In genomic region chr1:179025975-179026812, GRCh38 we compare ENCODE assay signal across 1 cellular context.
TF ChIP-seq lines count a peak whose summit lies in the region.

No MANE protein-coding gene starts in this region.

TF ChIP-seq in K562, 482 proteins besides CTCF, POLR2A, EP300 and RAD21 (continued from another document and continues in another):
- TF ChIP-seq RERE (CRISPR knock-in tag; IDR thresholded peaks at IDR 0.05; ENCODE audit: borderline replicate concordance) (no peak), RBFOX2 (IDR thresholded peaks at IDR 0.05; ENCODE audit: low read depth, low read length) (peak; percentile 89), ZSCAN32 (CRISPR knock-in tag; IDR thresholded peaks at IDR 0.05) (0 out of 2 replicates have a peak, but pooled peaks have one; percentile 7), TAF15 (IDR thresholded peaks at IDR 0.05; ENCODE audit: low read depth, low read length) (no peak), ZNF717 (CRISPR knock-in tag; IDR thresholded peaks at IDR 0.05) (no peak), SRSF9 (IDR thresholded peaks at IDR 0.05; ENCODE audit: borderline replicate concordance, low read depth, low read length) (no peak), NBN (IDR thresholded peaks at IDR 0.05; ENCODE audit: low read depth) (no peak), ARNT (IDR thresholded peaks at IDR 0.05) (no peak), PCBP2 (IDR thresholded peaks at IDR 0.05; ENCODE audit: low read depth, low read length, poor library complexity, severe bottlenecking) (no peak), SIN3B (IDR thresholded peaks at IDR 0.05; ENCODE audit: low read depth) (peak; percentile 39), GTF2B (IDR thresholded peaks at IDR 0.05; ENCODE audit: extremely low read depth, insufficient read length) (no peak), STAT6 (CRISPR knock-in tag; IDR thresholded peaks at IDR 0.05) (no peak), XRCC3 (IDR thresholded peaks at IDR 0.05) (no peak), GMEB1 (CRISPR knock-in tag; IDR thresholded peaks at IDR 0.05) (peak; percentile 86), PRPF4 (IDR thresholded peaks at IDR 0.05; ENCODE audit: insufficient read depth, low read depth, low read length, poor library complexity, severe bottlenecking) (peak; percentile 71), HMG20B (CRISPR knock-in tag; IDR thresholded peaks at IDR 0.05) (no peak), ZNF134 (CRISPR knock-in tag; conservative IDR thresholded peaks at IDR 0.05) (0 out of 2 replicates have a peak, but pooled peaks have one; percentile 33), POU5F1 (IDR thresholded peaks at IDR 0.05; ENCODE audit: borderline replicate concordance, low read depth, low read length, partially characterized antibody) (no peak), ZNF766 (CRISPR knock-in tag; conservative IDR thresholded peaks at IDR 0.05) (peak; percentile 53; the same call in 1 of the 2 replicates), IRF2 (CRISPR knock-in tag; IDR thresholded peaks at IDR 0.05) (no peak), TRIM25 (IDR thresholded peaks at IDR 0.05; ENCODE audit: borderline replicate concordance) (no peak), ZBTB43 (CRISPR knock-in tag; IDR thresholded peaks at IDR 0.05) (0 out of 2 replicates have a peak, but pooled peaks have one; percentile 81), MXI1 (IDR thresholded peaks at IDR 0.05; ENCODE audit: low read depth, low read length) (no peak), ZNF197 (CRISPR knock-in tag; IDR thresholded peaks at IDR 0.05; ENCODE audit: low read depth) (no peak), SMC3 (conservative IDR thresholded peaks at IDR 0.05; ENCODE audit: insufficient read depth, low read depth, low read length) (no peak), MAX (CRISPR knock-in tag; IDR thresholded peaks at IDR 0.05) (peak; percentile 94), ZNF592 (IDR thresholded peaks at IDR 0.05) (peak; percentile 84), SLC30A9 (CRISPR knock-in tag; IDR thresholded peaks at IDR 0.05) (no peak), TAF7 (tag; IDR thresholded peaks at IDR 0.05) (no peak), SNIP1 (IDR thresholded peaks at IDR 0.05; ENCODE audit: low read depth) (no peak), ZNF507 (tag; conservative IDR thresholded peaks at IDR 0.05) (no peak), ZNF347 (CRISPR knock-in tag; IDR thresholded peaks at IDR 0.05; ENCODE audit: low read depth) (no peak), E4F1 (CRISPR knock-in tag; IDR thresholded peaks at IDR 0.05; ENCODE audit: borderline replicate concordance) (no peak), SMAD2 (IDR thresholded peaks at IDR 0.05; ENCODE audit: low read depth, low read length) (no peak), ZNF436 (CRISPR knock-in tag; IDR thresholded peaks at IDR 0.05) (no peak), KAT8 (IDR thresholded peaks at IDR 0.05; ENCODE audit: low read depth) (no peak), WHSC1 (IDR thresholded peaks at IDR 0.05; ENCODE audit: low read length) (no peak)
